26 cellular contexts compared by ENCODE assay signal in genomic region chr9:90842378-90842777, GRCh38. TPM values are rescaled to one million over a fixed set of nuclear protein-coding genes. Genes with fewer than 3 reads are reported as not detected.
"Had no signal": no experiment of that assay in that cellular context is flagged by ENCODE, and none has a peak within 500 bp of the region (broad histone marks: within the 10 kb centered on the region; RNA-seq: fewer than 3 reads in every experiment).

No MANE protein-coding gene starts in this region.

- H3K36me3 ChIP-seq: adrenal gland, ascending aorta, cardiac muscle cell, right atrium auricular region had no signal

- H3K27me3 ChIP-seq: adrenal gland, ascending aorta, cardiac muscle cell, dorsolateral prefrontal cortex, right atrium auricular region, stomach, thyroid gland, upper lobe of left lung had no signal

- H3K9me3 ChIP-seq: adrenal gland, ascending aorta, right atrium auricular region, stomach, thyroid gland, upper lobe of left lung had no signal

- H3K27ac ChIP-seq: adrenal gland, ascending aorta, cardiac muscle cell, coronary artery, dorsolateral prefrontal cortex, right atrium auricular region, stomach, thyroid gland, upper lobe of left lung, WERI-Rb-1 had no signal

- H3K4me3 ChIP-seq: adrenal gland, ascending aorta, cardiac muscle cell, coronary artery, dorsolateral prefrontal cortex, right atrium auricular region, stomach, thyroid gland, upper lobe of left lung had no signal

- DNase-seq: activated CD4-positive, alpha-beta T cell treated with anti-CD3 and anti-CD28 coated beads for 48 hours; activated CD4-positive, alpha-beta T cell treated with anti-CD3 and anti-CD28 coated beads, Interleukin-2, amount 50 U/mL, for 48 hours; activated CD8-positive, alpha-beta memory T cell treated with anti-CD3 and anti-CD28 coated beads for 24 hours; activated effector memory CD4-positive, alpha-beta T cell treated with Interleukin-2 at 50 U/mL for 16 hours; activated naive CD4-positive, alpha-beta T cell treated with Interleukin-2 at 50 U/mL for 16 hours; activated naive CD8-positive, alpha-beta T cell treated with anti-CD3 and anti-CD28 coated beads for 36 hours; adrenal gland; dorsolateral prefrontal cortex; effector memory CD8-positive, alpha-beta T cell; kidney; stimulated activated CD4-positive, alpha-beta T cell treated with anti-CD3 and anti-CD28 coated beads, Interleukin-15, amount 100 ng/mL, for 24 hours; stimulated activated CD4-positive, alpha-beta T cell treated with anti-CD3 and anti-CD28 coated beads, Interleukin-2, amount 100 ng/mL, for 24 hours; stimulated activated naive B cell treated with anti-CD40 and anti-IgM and Interleukin-4, amounts not matched to agents 10 μg/mL and 1 μg/mL and 100 μg/mL, for 72 hours; stomach; T1000; thyroid gland; WERI-Rb-1 had no signal

- H3K4me1 ChIP-seq: adrenal gland, ascending aorta, right atrium auricular region, stomach, upper lobe of left lung had no signal

- ATAC-seq: activated CD4-positive, CD25-positive, alpha-beta regulatory T cell treated with anti-CD3 and anti-CD28 coated beads, Interleukin-2, amount 50 U/mL, for 24 hours; naive thymus-derived CD8-positive, alpha-beta T cell had no signal

- FAIRE-seq: kidney had no signal

RNA-seq across cellular contexts. Expression of gene SYK, which starts 40.8 kb away (rescaled TPM):
- total RNA-seq: cardiac muscle cell, fibroblast of lung, fibroblast of villous mesenchyme had no signal
- polyA plus RNA-seq: cardiac muscle cell, fibroblast of lung had no signal
